13 cellular contexts compared by ENCODE assay signal in genomic region chr16:3761375-3762079, GRCh38.
"Had no signal": no experiment of that assay in that cellular context is flagged by ENCODE, and none has a peak within 500 bp of the region (broad histone marks: within the 10 kb centered on the region; RNA-seq: fewer than 3 reads in every experiment).

No MANE protein-coding gene starts in this region.

- H3K27ac ChIP-seq: hepatocyte, left ventricle myocardium inferior, pancreas, skin epidermis, suprapubic skin had no signal

- DNase-seq: activated CD4-positive, alpha-beta T cell treated with anti-CD3 and anti-CD28 coated beads, Interleukin-2, amount 10 ng/mL, durations not matched to agents 7 days and 5 days; activated CD8-positive, alpha-beta memory T cell treated with anti-CD3 and anti-CD28 coated beads, Interleukin-2, amount 50 U/mL, for 48 hours; kidney; left ventricle myocardium inferior; mesenchymal stem cell; pancreas; stimulated activated CD4-positive, alpha-beta T cell treated with anti-CD3 and anti-CD28 coated beads, Interleukin-15, amount 100 ng/mL, for 24 hours; stimulated activated CD4-positive, alpha-beta T cell treated with anti-CD3 and anti-CD28 coated beads, Interleukin-4, amount 100 ng/mL, for 1 hour; stimulated activated naive CD4-positive, alpha-beta T cell treated with Interleukin-2 at 50 U/mL for 16 hours; SW 1271 had no signal
